Comparison of ENCODE assay signal across 9 cellular contexts in genomic region chr19:13865578-13866462, GRCh38. TPM values are rescaled to one million over a fixed set of nuclear protein-coding genes. Genes with fewer than 3 reads are reported as not detected.
DNase-seq lines count a peak whose midpoint lies in the region; ATAC-seq and TF ChIP-seq lines count a peak whose summit lies in the region.
"Had no signal": no experiment of that assay in that cellular context is flagged by ENCODE, and none has a peak within 500 bp of the region (broad histone marks: within the 10 kb centered on the region; RNA-seq: fewer than 3 reads in every experiment).

No MANE protein-coding gene starts in this region.

- H3K4me1 Mint-ChIP-seq in CD4-positive, alpha-beta memory T cell = peaks cover 23 to 45% (median 35%) of the 10 kb centered on the region in 4 donors
- H3K4me1 Mint-ChIP-seq in mesothelial cell of epicardium = peaks cover 36% of the 10 kb centered on the region

- peaks cover 19% of the 10 kb centered on the region for H3K27me3 ChIP-seq in CD4-positive, alpha-beta memory T cell (ENCODE audit: insufficient read depth, low read length)
- peaks cover 2% of the 10 kb centered on the region for H3K27me3 ChIP-seq in mammary epithelial cell (ENCODE audit: insufficient read depth, low read length)

- no TSS peak for BruUV-seq in mammary epithelial cell (replicated peaks; lab: Mats Ljungman, UMichigan)

- no peak overlapping the region for H3K27ac ChIP-seq in CD4-positive, alpha-beta memory T cell (ENCODE audit: low read depth, low read length)
- no peak overlapping the region for H3K27ac ChIP-seq in mammary epithelial cell (ENCODE audit: insufficient read depth, low read depth, low read length)

- peaks cover 3% of the 10 kb centered on the region for H3K79me2 ChIP-seq in mammary epithelial cell (ENCODE audit: insufficient read depth, low read length)

- 61% methylated on average over 4 of the region's 81 CpGs for WGBS in mammary epithelial cell (ENCODE audit: low coverage, missing lambda C conversion rate)

- TF ChIP-seq CTCF in mammary epithelial cell (conservative IDR thresholded peaks at IDR 0.05 in 1 of 2, IDR thresholded peaks at IDR 0.05 in 1 of 2; ENCODE audit: extremely low read depth in 1 of 2, insufficient read depth in 1 of 2, low read depth in 1 of 2, low read length in 2 of 2) (no peak), mesothelial cell of epicardium (IDR thresholded peaks at IDR 0.05; ENCODE audit: unreplicated experiment) (no peak)

- peaks cover 0 to 4% (median 0%) of the 10 kb centered on the region in 8 donors for H3K9me3 Mint-ChIP-seq in CD4-positive, alpha-beta memory T cell
- no peaks in the 10 kb centered on the region for H3K9me3 Mint-ChIP-seq in mesothelial cell of epicardium

- peak overlapping the region in 5 of 7 donors; percentile 4 to 84 (median 42) for H3K27ac Mint-ChIP-seq in CD4-positive, alpha-beta memory T cell
- peak overlapping the region; percentile 87 for H3K27ac Mint-ChIP-seq in mesothelial cell of epicardium

- in situ Hi-C loops in mammary epithelial cell (cut with MboI; ENCODE audit: low sequenced_read_pairs in 2 of 2) = loop anchor here (25.0 kb wide), 1 partner anchor 254 kb away; no protein-coding TSS in a partner anchor

- peaks cover 0 to 9% of the 10 kb centered on the region in 2 donors for H3K36me3 Mint-ChIP-seq in CD4-positive, alpha-beta memory T cell
- H3K36me3 Mint-ChIP-seq in mesothelial cell of epicardium = no peaks in the 10 kb centered on the region

- CTCF ChIA-PET in CD4-positive, alpha-beta memory T cell (lab: Charles Lee; ENCODE audit: partially characterized antibody) = no interaction called here
- CTCF ChIA-PET in mammary epithelial cell (lab: Charles Lee; ENCODE audit: low non-redundant PET) = no interaction called here

- H3K4me3 ChIP-seq in CD4-positive, alpha-beta memory T cell (ENCODE audit: low read length in 2 of 2) = peak overlapping the region in 1 of 2 donors; percentile 35
- H3K4me3 ChIP-seq in mammary epithelial cell (replicated peaks in 1 of 3; ENCODE audit: insufficient read depth in 1 of 3, low read depth in 2 of 3, low read length in 3 of 3) = peak overlapping the region; percentile 20 to 45 (median 30)

- no peak for ATAC-seq in GM18873 (IDR thresholded peaks at IDR 0.05; ENCODE audit: low FRiP score, unreplicated experiment)

- no peak overlapping the region for H3K9ac ChIP-seq in mammary epithelial cell (ENCODE audit: insufficient read depth, low read length)

- dilution Hi-C loops in mammary epithelial cell (cut with HindIII; ENCODE audit: low sequenced_read_pairs) = no loop called here

- H3K4me1 ChIP-seq in CD4-positive, alpha-beta memory T cell (ENCODE audit: insufficient read depth, low read length) = peaks cover 35% of the 10 kb centered on the region
- peaks cover 13% of the 10 kb centered on the region for H3K4me1 ChIP-seq in mammary epithelial cell (ENCODE audit: insufficient read depth, low read length)

- H3K36me3 ChIP-seq in CD4-positive, alpha-beta memory T cell (ENCODE audit: insufficient read depth, low read length) = no peaks in the 10 kb centered on the region
- H3K36me3 ChIP-seq in mammary epithelial cell (ENCODE audit: insufficient read depth, low read length) = no peaks in the 10 kb centered on the region

- POLR2A ChIA-PET in CD4-positive, alpha-beta memory T cell (lab: Charles Lee; ENCODE audit: partially characterized antibody) = interaction anchor here (1.0 to 10.0 kb wide), 5 partner anchors 17 to 271 kb away, joined by 3 to 153 read pairs (median 98); partner anchors contain the start of genes ASF1B and RFX1

- DNase-seq in CD4-positive, alpha-beta memory T cell = peak in 1 of 5 donors; percentile 17
- DNase-seq in HuH-7.5 (ENCODE audit: low spot score) (peak; percentile 69), mammary epithelial cell (no peak), mesothelial cell of epicardium (ENCODE audit: low spot score in 2 of 2, unreplicated experiment in 2 of 2) (no peak), T1000 (lab: John Stamatoyannopoulos, UW) (no peak), middle frontal gyrus (ENCODE audit: extremely low spot score, low spot score) (no peak), COLO829 (ENCODE audit: low spot score) (no peak)

- H2AFZ ChIP-seq in mammary epithelial cell (ENCODE audit: low read depth, low read length) = peak overlapping the region; percentile 71

- peak overlapping the region; percentile 89 for H3K4me2 ChIP-seq in mammary epithelial cell (ENCODE audit: insufficient read depth, low read depth, low read length)

- intact Hi-C loops in CD4-positive, alpha-beta memory T cell (cut with micrococcal nuclease) = no loop called here
- intact Hi-C loops in mammary epithelial cell (cut with micrococcal nuclease) = no loop called here

- peak overlapping the region; percentile 61 to 87 (median 77) for H3K4me3 Mint-ChIP-seq in CD4-positive, alpha-beta memory T cell
- peak overlapping the region; percentile 78 for H3K4me3 Mint-ChIP-seq in mesothelial cell of epicardium

- no peaks in the 10 kb centered on the region for H3K9me3 ChIP-seq in CD4-positive, alpha-beta memory T cell (ENCODE audit: control insufficient read depth in 1 of 2, low read length in 2 of 2)
- H3K9me3 ChIP-seq in mammary epithelial cell (replicated peaks; ENCODE audit: insufficient read depth, low read length) = no peaks in the 10 kb centered on the region

- H3K27me3 Mint-ChIP-seq in CD4-positive, alpha-beta memory T cell = peaks cover 25 to 30% of the 10 kb centered on the region in 2 donors
- peaks cover 1% of the 10 kb centered on the region for H3K27me3 Mint-ChIP-seq in mesothelial cell of epicardium (ENCODE audit: low read depth)

- no peaks in the 10 kb centered on the region for H4K20me1 ChIP-seq in mammary epithelial cell (ENCODE audit: insufficient read depth, low read length)

RNA-seq across cellular contexts. Expression of gene NANOS3, which starts 11.1 kb away (rescaled TPM):
- not detected for total RNA-seq in CD4-positive, alpha-beta memory T cell
- polyA plus RNA-seq in CD4-positive, alpha-beta memory T cell = not detected
- under 1 TPM in 1 of 2 donors, not detected in 1; 0.73 TPM for total RNA-seq in mammary epithelial cell
- not detected for polyA plus RNA-seq in mammary epithelial cell
- polyA minus RNA-seq in mammary epithelial cell = not detected
- 4.9 to 8.6 TPM (median 8.2 TPM) in 3 replicates for total RNA-seq in mesothelial cell of epicardium
- total RNA-seq: renal cortical epithelial cell had no signal

RNA-seq across cellular contexts. Expression of gene BRME1, which starts 40.1 kb away (rescaled TPM):
- 1 to 10 TPM; 3.1 to 3.8 TPM for total RNA-seq in CD4-positive, alpha-beta memory T cell
- polyA plus RNA-seq in CD4-positive, alpha-beta memory T cell = under 1 TPM; 0.35 to 0.41 TPM
- 1 to 10 TPM; 1.0 to 3.8 TPM for total RNA-seq in mammary epithelial cell
- polyA plus RNA-seq in mammary epithelial cell = 2.2 TPM
- polyA minus RNA-seq in mammary epithelial cell = 1.0 TPM
- total RNA-seq in mesothelial cell of epicardium = 6.3 to 7.2 TPM (median 7.0 TPM) in 3 replicates

RNA-seq across cellular contexts. Expression of gene CC2D1A, which starts 40.2 kb away (rescaled TPM):
- 10 to 100 TPM; 32.9 to 37.1 TPM for total RNA-seq in CD4-positive, alpha-beta memory T cell
- 10 to 100 TPM in 1 of 2 donors, 1 to 10 TPM in 1; 3.8 to 13.9 TPM for polyA plus RNA-seq in CD4-positive, alpha-beta memory T cell
- total RNA-seq in mammary epithelial cell = 10 to 100 TPM; 31.7 to 58.8 TPM
- polyA plus RNA-seq in mammary epithelial cell = 21.0 TPM
- polyA minus RNA-seq in mammary epithelial cell = 16.1 TPM
- 59.2 to 66.0 TPM (median 62.8 TPM) in 3 replicates for total RNA-seq in mesothelial cell of epicardium
